In genomic region chr1:55081905-55082296, GRCh38 we compare ENCODE assay signal across 21 cellular contexts. TPM values are rescaled to one million over a fixed set of nuclear protein-coding genes. Genes with fewer than 3 reads are reported as not detected.
A peak's percentile ranks its signal among the peaks of the same experiment; 100 is the strongest.
DNase-seq lines count a peak whose midpoint lies in the region; ATAC-seq and TF ChIP-seq lines count a peak whose summit lies in the region.
"Had no signal": no experiment of that assay in that cellular context is flagged by ENCODE, and none has a peak within 500 bp of the region (broad histone marks: within the 10 kb centered on the region; RNA-seq: fewer than 3 reads in every experiment).

No MANE protein-coding gene starts in this region.

- H3K4me1 Mint-ChIP-seq in mesothelial cell of epicardium, result peaks cover 11% of the 10 kb centered on the region
- H3K4me1 Mint-ChIP-seq: CD8-positive, alpha-beta memory T cell; stimulated activated memory B cell treated with anti-CD40 and anti-IgM and Interleukin-4, amounts not matched to agents 10 μg/mL and 1 μg/mL and 100 μg/mL, for 72 hours had no signal

- H3K27ac Mint-ChIP-seq in mesothelial cell of epicardium, result peak overlapping the region; percentile 62

- no peak overlapping the region for H2BK5ac ChIP-seq in IMR-90 (ENCODE audit: low read depth, low read length, poor library complexity, severe bottlenecking)

- H3K9me3 ChIP-seq in IMR-90 (ENCODE audit: control insufficient read depth, insufficient read depth, low read length), result no peaks in the 10 kb centered on the region
- no peaks in the 10 kb centered on the region for H3K9me3 ChIP-seq in BE2C
- H3K9me3 ChIP-seq: neutrophil, tibial artery had no signal

- no peak overlapping the region for H3K9ac ChIP-seq in IMR-90 (ENCODE audit: low read depth, low read length)

- H3K27ac ChIP-seq in IMR-90 (ENCODE audit: insufficient read depth, low read length), result no peak overlapping the region
- H3K27ac ChIP-seq: neutrophil, tibial artery had no signal

- H3K4me3 ChIP-seq in IMR-90 (ENCODE audit: insufficient read depth, low read depth, low read length) (no peak overlapping the region), BE2C (ENCODE audit: low read depth, low read length) (no peak overlapping the region)
- H3K4me3 ChIP-seq: tibial artery had no signal

- no peak overlapping the region for H3K4ac ChIP-seq in IMR-90 (ENCODE audit: low read depth, low read length)

- H3K4me1 ChIP-seq in IMR-90 (ENCODE audit: control insufficient read depth, insufficient read depth, low read length) (peaks cover 4% of the 10 kb centered on the region), BE2C (no peaks in the 10 kb centered on the region)
- H3K4me1 ChIP-seq: tibial artery had no signal

- no peak overlapping the region for H4K5ac ChIP-seq in IMR-90 (ENCODE audit: low read depth, low read length)

- TF ChIP-seq POLR2A in IMR-90 (IDR thresholded peaks at IDR 0.05; ENCODE audit: low read depth, low read length), result no peak

- WGBS in IMR-90 (ENCODE audit: extremely low coverage in 2 of 2, insufficient read length in 1 of 2), 2 experiments, result no CpG with 5 or more reads among the region's 2 CpGs

- no peak overlapping the region for H4K8ac ChIP-seq in IMR-90 (ENCODE audit: low read depth in 2 of 2, low read length in 2 of 2)

- H3K9me3 Mint-ChIP-seq in mesothelial cell of epicardium, result no peaks in the 10 kb centered on the region
- H3K9me3 Mint-ChIP-seq: CD8-positive, alpha-beta memory T cell; stimulated activated memory B cell treated with anti-CD40 and anti-IgM and Interleukin-4, amounts not matched to agents 10 μg/mL and 1 μg/mL and 100 μg/mL, for 72 hours had no signal

- H4K91ac ChIP-seq in IMR-90 (ENCODE audit: insufficient read depth, low read depth, low read length), result no peak overlapping the region

- POLR2A ChIA-PET in IMR-90 (lab: Charles Lee; ENCODE audit: unreplicated experiment), result no interaction called here

- no peak overlapping the region for H3K18ac ChIP-seq in IMR-90 (ENCODE audit: low read depth, low read length)

- BruUV-seq in IMR-90 (replicated peaks; lab: Mats Ljungman, UMichigan), result no TSS peak

- no peak overlapping the region for H3K56ac ChIP-seq in IMR-90 (ENCODE audit: extremely low read depth, insufficient read depth, low read length)

- ATAC-seq in IMR-90 (ENCODE audit: low read depth), result peak; percentile 58
- ATAC-seq: left colon; right cardiac atrium; stimulated activated memory B cell treated with anti-CD40 and anti-IgM and Interleukin-4, amounts not matched to agents 10 μg/mL and 1 μg/mL and 100 μg/mL, for 72 hours had no signal

- H3K4me2 ChIP-seq in IMR-90 (ENCODE audit: low read depth, low read length), result no peak overlapping the region

- intact Hi-C loops in IMR-90 (cut with micrococcal nuclease), result no loop called here

- in situ Hi-C loops in IMR-90 (cut with MboI; ENCODE audit: low sequenced_read_pairs), result no loop called here

- no peak overlapping the region for H2BK20ac ChIP-seq in IMR-90 (ENCODE audit: low read depth, low read length)

- TF ChIP-seq RAD21 in IMR-90 (IDR thresholded peaks at IDR 0.05; ENCODE audit: low read length), result no peak

- H3K36me3 Mint-ChIP-seq in mesothelial cell of epicardium, result peaks cover 29% of the 10 kb centered on the region

- no peak for TF ChIP-seq CTCF in IMR-90 (conservative IDR thresholded peaks at IDR 0.05; ENCODE audit: low read depth, low read length)
- TF ChIP-seq CTCF in mesothelial cell of epicardium (IDR thresholded peaks at IDR 0.05; ENCODE audit: unreplicated experiment), result no peak
- no peak for TF ChIP-seq CTCF in BE2C (IDR thresholded peaks at IDR 0.05; ENCODE audit: low read depth, low read length)

- H3K4me3 Mint-ChIP-seq in mesothelial cell of epicardium, result no peak overlapping the region
- H3K4me3 Mint-ChIP-seq: CD8-positive, alpha-beta memory T cell; stimulated activated memory B cell treated with anti-CD40 and anti-IgM and Interleukin-4, amounts not matched to agents 10 μg/mL and 1 μg/mL and 100 μg/mL, for 72 hours had no signal

- peak; percentile 13 for DNase-seq in EH (ENCODE audit: low read depth)
- peak; percentile 33 for DNase-seq in IMR-90
- DNase-seq in dermis blood vessel endothelial cell, result peak; percentile 50
- DNase-seq in mesothelial cell of epicardium (ENCODE audit: low spot score in 2 of 2, unreplicated experiment in 2 of 2), result no peak
- no peak for DNase-seq in BE2C
- DNase-seq in stimulated activated naive CD4-positive, alpha-beta T cell treated with Interleukin-2 at 50 U/mL for 16 hours (lab: John Stamatoyannopoulos, UW), result no peak
- no peak for DNase-seq in stimulated activated CD4-positive, alpha-beta T cell treated with anti-CD3 and anti-CD28 coated beads, Interleukin-4, amount 100 ng/mL, for 24 hours
- no peak for DNase-seq in NCI-H446 (lab: John Stamatoyannopoulos, UW)
- DNase-seq: activated CD4-positive, CD25-positive, alpha-beta regulatory T cell treated with anti-CD3 and anti-CD28 coated beads, Interleukin-2, amount 50 U/mL, for 72 hours; CD8-positive, alpha-beta memory T cell; DMS79; left colon; NCI-H1048; NCI-H2081; NCI-H510A treated with DMSO at 0.1 percent for 48 hours; right cardiac atrium; tibial artery had no signal

- H3K79me1 ChIP-seq in IMR-90 (ENCODE audit: low read depth in 1 of 2, low read length in 2 of 2), result peaks cover 5 to 18% of the 10 kb centered on the region in 2 experiments; a peak in 2 of 4 replicates

- H2BK15ac ChIP-seq in IMR-90 (ENCODE audit: low read depth, low read length), result no peak overlapping the region

- dilution Hi-C loops in IMR-90 (cut with HindIII; ENCODE audit: low sequenced_read_pairs, unreplicated experiment), result no loop called here

- H2AK9ac ChIP-seq in IMR-90 (replicated peaks; ENCODE audit: low read depth, low read length, poor library complexity), result no peak overlapping the region

- H2AFZ ChIP-seq in IMR-90 (replicated peaks; ENCODE audit: low read length, poor library complexity), result no peak overlapping the region

- CTCF ChIA-PET in IMR-90 (lab: Yijun Ruan, JAX), result no interaction called here

- peaks cover 46% of the 10 kb centered on the region for H3K36me3 ChIP-seq in IMR-90 (ENCODE audit: control insufficient read depth, insufficient read depth, low read length)
- no peaks in the 10 kb centered on the region; the same call in none of the 2 replicates for H3K36me3 ChIP-seq in BE2C

- H2BK120ac ChIP-seq in IMR-90 (ENCODE audit: low read depth, low read length), result no peak overlapping the region

- H3K9me1 ChIP-seq in IMR-90 (ENCODE audit: insufficient read depth, low read length), result peaks cover 4% of the 10 kb centered on the region; the same call in 1 of the 2 replicates

- no peak overlapping the region for H3K23ac ChIP-seq in IMR-90 (ENCODE audit: low read depth, low read length)

- no peak overlapping the region; the same call in 1 of the 2 replicates for H3K14ac ChIP-seq in IMR-90 (replicated peaks; ENCODE audit: low read depth, low read length)

- no peaks in the 10 kb centered on the region for H3K27me3 ChIP-seq in IMR-90 (ENCODE audit: control insufficient read depth, insufficient read depth, low read length)
- H3K27me3 ChIP-seq in BE2C, result no peaks in the 10 kb centered on the region
- H3K27me3 ChIP-seq: neutrophil, tibial artery had no signal

- no peak overlapping the region for H2AK5ac ChIP-seq in IMR-90 (ENCODE audit: low read depth, low read length)

- H4K20me1 ChIP-seq in IMR-90 (ENCODE audit: insufficient read depth, low read length), result peaks cover 6% of the 10 kb centered on the region; the same call in 1 of the 2 replicates

- no peaks in the 10 kb centered on the region for H3K27me3 Mint-ChIP-seq in mesothelial cell of epicardium (ENCODE audit: low read depth)
- H3K27me3 Mint-ChIP-seq: CD8-positive, alpha-beta memory T cell; stimulated activated memory B cell treated with anti-CD40 and anti-IgM and Interleukin-4, amounts not matched to agents 10 μg/mL and 1 μg/mL and 100 μg/mL, for 72 hours had no signal

TF ChIP-seq in IMR-90, 13 proteins besides CTCF, POLR2A, EP300 and RAD21:
- TF ChIP-seq SMC3 (IDR thresholded peaks at IDR 0.05; ENCODE audit: low read depth, low read length) (no peak), FOS (IDR thresholded peaks at IDR 0.05; ENCODE audit: low read depth, low read length) (no peak), BHLHE40 (IDR thresholded peaks at IDR 0.05; ENCODE audit: low read depth, low read length) (no peak), USF2 (IDR thresholded peaks at IDR 0.05; ENCODE audit: low read depth, low read length) (peak; percentile 57; the same call in 1 of the 2 replicates), MXI1 (IDR thresholded peaks at IDR 0.05; ENCODE audit: borderline replicate concordance, low read depth, low read length) (no peak), NFE2L2 (IDR thresholded peaks at IDR 0.05; ENCODE audit: low read depth, low read length) (no peak), RFX5 (IDR thresholded peaks at IDR 0.05; ENCODE audit: low read depth, low read length) (no peak), MAZ (IDR thresholded peaks at IDR 0.05; ENCODE audit: borderline replicate concordance, low read depth, low read length) (no peak)

RNA-seq across cellular contexts. Expression of gene PCSK9, which starts 42.6 kb away (rescaled TPM):
- total RNA-seq in IMR-90 (2012; rRNA removed), result under 0.01 TPM in 2 replicates
- 0.14 and 0.17 TPM in 2 replicates for polyA plus RNA-seq in IMR-90 (2012; rRNA removed)
- 0.12 and 0.35 TPM in 2 replicates for polyA plus RNA-seq in IMR-90 (2012; cell fraction: cytosol; rRNA removed)
- 0.16 and 0.36 TPM in 2 replicates for polyA plus RNA-seq in IMR-90 (2012; cell fraction: nucleus; rRNA removed; ENCODE audit: low replicate concordance)
- 0.70 TPM in 1 of 2 replicates, not detected in the other for total RNA-seq in dermis blood vessel endothelial cell
- 1.4 to 1.6 TPM (median 1.6 TPM) in 3 replicates for total RNA-seq in mesothelial cell of epicardium
- not detected for polyA plus RNA-seq in BE2C (2012; ENCODE audit: insufficient read depth, insufficient read length, low read depth)
- total RNA-seq: CD8-positive, alpha-beta memory T cell; mononuclear cell; right cardiac atrium; RPMI7951 had no signal
- polyA plus RNA-seq: CD8-positive, alpha-beta memory T cell had no signal

Comparison
In these comparisons a context has a peak if more than half of its experiments do, and no peak if none do; other contexts are left out.
1. DNase-seq: peak in EH (single experiment), IMR-90 (single experiment) and dermis blood vessel endothelial cell (single experiment); none in mesothelial cell of epicardium (0 of 2), BE2C (single experiment), stimulated activated naive CD4-positive, alpha-beta T cell treated with Interleukin-2 at 50 U/mL for 16 hours (single experiment), stimulated activated CD4-positive, alpha-beta T cell treated with anti-CD3 and anti-CD28 coated beads, Interleukin-4, amount 100 ng/mL, for 24 hours (single experiment) and NCI-H446 (0 of 2).